Comparison of ENCODE assay signal across 16 cellular contexts in the genomic region with DNA sequence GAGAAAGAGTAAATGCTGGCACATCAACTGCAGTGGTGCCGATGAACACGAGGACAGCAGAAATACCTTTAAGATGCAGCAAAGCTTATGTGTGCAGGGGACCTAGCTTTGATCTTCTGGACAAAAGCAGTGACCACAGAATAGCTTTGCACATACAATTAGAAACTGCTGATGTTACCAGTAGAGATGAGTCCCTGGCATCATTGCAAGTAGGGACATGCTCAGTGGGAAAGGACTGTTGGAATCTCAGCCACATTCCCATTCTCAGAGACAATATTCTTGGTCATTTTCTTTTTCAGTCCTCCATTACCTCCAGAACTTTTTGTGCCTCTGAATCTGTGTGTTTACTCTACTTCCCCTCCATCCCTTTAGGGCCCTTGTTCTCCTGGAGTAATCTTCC. TPM values are rescaled to one million over a fixed set of nuclear protein-coding genes. Genes with fewer than 3 reads are reported as not detected.
DNase-seq lines count a peak whose midpoint lies in the region; ATAC-seq and TF ChIP-seq lines count a peak whose summit lies in the region.
"Had no signal": no experiment of that assay in that cellular context is flagged by ENCODE, and none has a peak within 500 bp of the region (broad histone marks: within the 10 kb centered on the region; RNA-seq: fewer than 3 reads in every experiment).

No MANE protein-coding gene starts in this region.

- peaks cover 4% of the 10 kb centered on the region for H3K4me1 ChIP-seq in foreskin keratinocyte
- H3K4me1 ChIP-seq: A549, BE2C had no signal

- no peak overlapping the region for H3K27ac ChIP-seq in foreskin keratinocyte
- H3K27ac ChIP-seq: A549, C4-2B, HL-60 had no signal

- DNase-seq in HPDE6-E6E7 (ENCODE audit: extremely low spot score) (peak; percentile 32), SW480 (ENCODE audit: low spot score) (peak; percentile 18), foreskin keratinocyte (peak; percentile 33 to 63), iPS-NIHi7 (ENCODE audit: extremely low spot score) (no peak)
- DNase-seq: BE2C; CD8-positive, alpha-beta T cell; COR-L47; GF-D8; GOT3; H9; KBM-7 had no signal

- ATAC-seq in foreskin keratinocyte (peak; percentile 67), HG03139 (IDR thresholded peaks at IDR 0.05; ENCODE audit: unreplicated experiment) (no peak), HG02588 (IDR thresholded peaks at IDR 0.05; ENCODE audit: unreplicated experiment) (no peak)
- ATAC-seq: A549; CD8-positive, alpha-beta T cell had no signal

- no peak for TF ChIP-seq CTCF in foreskin keratinocyte (conservative IDR thresholded peaks at IDR 0.05)

- H3K27me3 ChIP-seq in foreskin keratinocyte, result no peaks in the 10 kb centered on the region
- H3K27me3 ChIP-seq: BE2C had no signal

RNA-seq across cellular contexts. Expression of gene PDLIM3, which starts 16.9 kb away (rescaled TPM):
- total RNA-seq in foreskin keratinocyte, result not detected in 2 replicates
- polyA plus RNA-seq in foreskin keratinocyte, result 0.10 TPM in 1 of 2 replicates, not detected in the other
- total RNA-seq: CD8-positive, alpha-beta T cell had no signal
